Comparison of ENCODE assay signal across 1 cellular context in genomic region chr14:63713058-63713457, GRCh38.
TF ChIP-seq lines count a peak whose summit lies in the region.

No MANE protein-coding gene starts in this region.

TF ChIP-seq in endothelial cell of umbilical vein, 7 proteins besides CTCF, POLR2A, EP300 and RAD21 (continued from another document):
- TF ChIP-seq POLR2AphosphoS5 (IDR thresholded peaks at IDR 0.05; ENCODE audit: insufficient read depth, low read depth, low read length) (no peak), MYC (IDR thresholded peaks at IDR 0.05; ENCODE audit: low read depth, low read length) (no peak), EZH2 (IDR thresholded peaks at IDR 0.05; ENCODE audit: borderline replicate concordance, low read depth, low read length, severe bottlenecking) (no peak)
TF ChIP-seq in endothelial cell of umbilical vein: peak in this region for 2.
